Comparison of ENCODE assay signal across 1 cellular context in the genomic region with DNA sequence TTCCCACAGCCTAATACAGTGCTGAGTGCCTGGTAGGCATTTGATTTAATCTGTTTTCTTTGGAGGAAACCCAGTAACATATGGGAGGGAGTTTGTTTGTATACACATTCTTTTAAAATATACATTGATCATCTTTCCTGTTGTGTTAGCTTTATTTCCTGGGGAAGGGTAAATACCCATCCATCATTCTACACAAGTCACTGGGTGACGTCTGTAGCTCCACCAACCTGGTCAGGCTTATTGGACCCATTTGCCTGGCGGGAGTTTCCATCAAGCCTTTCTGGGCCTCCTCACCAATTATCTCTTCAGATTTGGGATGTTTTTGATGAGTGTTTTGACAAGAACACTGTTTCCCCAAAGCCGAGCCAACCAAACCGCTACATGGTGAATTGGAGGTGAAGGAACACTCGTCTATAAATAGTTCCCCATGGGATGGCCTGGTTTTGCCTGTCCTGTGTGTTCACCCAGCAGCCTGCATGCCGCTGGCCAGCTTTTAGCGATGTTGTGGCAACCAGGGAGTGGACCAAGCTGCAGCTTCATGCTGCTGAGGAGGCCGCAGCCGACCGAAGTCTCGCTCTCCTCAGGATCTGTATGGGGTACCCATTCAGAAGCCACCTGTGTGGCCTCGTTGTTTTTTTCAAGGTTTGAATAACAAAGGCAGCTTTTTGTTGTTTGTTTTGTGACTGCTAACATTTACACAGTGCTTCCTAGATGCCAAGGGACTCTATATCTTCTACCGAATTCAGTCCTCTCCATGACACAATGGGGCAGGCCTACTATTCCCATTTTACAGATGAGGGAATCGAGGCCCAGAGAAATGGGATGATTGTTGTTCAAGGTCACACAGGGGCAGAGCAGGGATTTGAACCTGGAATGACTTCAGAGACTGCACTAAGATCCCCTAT.
TF ChIP-seq lines count a peak whose summit lies in the region.

No MANE protein-coding gene starts in this region.

TF ChIP-seq in A549, 52 proteins besides CTCF, POLR2A, EP300 and RAD21 (continued from another document):
- TF ChIP-seq, protein P1, sequence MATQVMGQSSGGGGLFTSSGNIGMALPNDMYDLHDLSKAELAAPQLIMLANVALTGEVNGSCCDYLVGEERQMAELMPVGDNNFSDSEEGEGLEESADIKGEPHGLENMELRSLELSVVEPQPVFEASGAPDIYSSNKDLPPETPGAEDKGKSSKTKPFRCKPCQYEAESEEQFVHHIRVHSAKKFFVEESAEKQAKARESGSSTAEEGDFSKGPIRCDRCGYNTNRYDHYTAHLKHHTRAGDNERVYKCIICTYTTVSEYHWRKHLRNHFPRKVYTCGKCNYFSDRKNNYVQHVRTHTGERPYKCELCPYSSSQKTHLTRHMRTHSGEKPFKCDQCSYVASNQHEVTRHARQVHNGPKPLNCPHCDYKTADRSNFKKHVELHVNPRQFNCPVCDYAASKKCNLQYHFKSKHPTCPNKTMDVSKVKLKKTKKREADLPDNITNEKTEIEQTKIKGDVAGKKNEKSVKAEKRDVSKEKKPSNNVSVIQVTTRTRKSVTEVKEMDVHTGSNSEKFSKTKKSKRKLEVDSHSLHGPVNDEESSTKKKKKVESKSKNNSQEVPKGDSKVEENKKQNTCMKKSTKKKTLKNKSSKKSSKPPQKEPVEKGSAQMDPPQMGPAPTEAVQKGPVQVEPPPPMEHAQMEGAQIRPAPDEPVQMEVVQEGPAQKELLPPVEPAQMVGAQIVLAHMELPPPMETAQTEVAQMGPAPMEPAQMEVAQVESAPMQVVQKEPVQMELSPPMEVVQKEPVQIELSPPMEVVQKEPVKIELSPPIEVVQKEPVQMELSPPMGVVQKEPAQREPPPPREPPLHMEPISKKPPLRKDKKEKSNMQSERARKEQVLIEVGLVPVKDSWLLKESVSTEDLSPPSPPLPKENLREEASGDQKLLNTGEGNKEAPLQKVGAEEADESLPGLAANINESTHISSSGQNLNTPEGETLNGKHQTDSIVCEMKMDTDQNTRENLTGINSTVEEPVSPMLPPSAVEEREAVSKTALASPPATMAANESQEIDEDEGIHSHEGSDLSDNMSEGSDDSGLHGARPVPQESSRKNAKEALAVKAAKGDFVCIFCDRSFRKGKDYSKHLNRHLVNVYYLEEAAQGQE (IDR thresholded peaks at IDR 0.05), result no peak
- TF ChIP-seq TFCP2L1 (CRISPR knock-in tag; IDR thresholded peaks at IDR 0.05), result no peak
